Comparison of ENCODE assay signal across 10 cellular contexts in the genomic region with DNA sequence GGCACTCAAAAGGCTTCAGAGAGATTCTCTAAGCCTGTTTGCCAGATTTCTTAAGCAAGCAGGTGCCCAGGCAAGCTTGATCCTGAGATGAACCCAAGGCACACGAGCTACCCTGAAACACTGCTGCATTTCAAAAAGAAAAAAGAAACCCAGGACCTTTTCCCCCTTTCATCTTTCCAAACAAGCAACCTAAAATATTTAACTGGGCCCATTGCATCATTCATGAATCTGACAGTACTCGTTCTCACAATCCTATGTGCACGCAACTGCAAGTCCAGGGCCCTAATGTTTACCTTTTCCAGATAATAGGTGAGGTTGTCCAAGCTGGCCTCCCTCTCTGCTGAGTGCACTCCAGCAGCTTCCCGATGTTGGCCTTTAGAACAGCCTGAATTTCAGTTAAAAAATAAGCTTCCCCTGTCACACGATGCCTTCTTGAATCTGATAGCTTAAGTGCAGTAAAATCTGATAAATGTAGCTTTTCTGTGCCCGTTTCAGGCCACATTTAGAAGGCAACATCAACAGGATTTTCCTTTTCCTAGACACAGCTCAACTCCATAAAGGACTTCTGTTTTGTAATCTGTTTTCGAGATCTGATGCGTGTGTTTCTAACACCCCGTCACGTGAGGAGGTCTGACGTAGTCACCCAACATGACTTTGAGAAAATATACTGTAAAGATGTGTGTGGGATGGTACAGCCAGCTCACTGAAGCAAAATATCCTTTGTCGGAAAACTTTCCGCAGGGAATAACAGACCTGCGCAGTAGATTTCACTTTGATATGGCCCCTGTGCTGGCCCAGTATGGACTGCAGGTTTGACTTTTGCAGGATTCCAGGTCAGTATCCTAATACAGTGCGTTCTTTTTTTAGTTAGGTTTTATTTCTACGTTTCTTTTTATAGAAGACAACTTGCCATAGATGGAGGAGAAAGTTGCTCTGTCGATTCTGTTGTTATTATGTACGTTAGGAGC. TPM values are rescaled to one million over a fixed set of nuclear protein-coding genes. Genes with fewer than 3 reads are reported as not detected.
DNase-seq lines count a peak whose midpoint lies in the region; ATAC-seq and TF ChIP-seq lines count a peak whose summit lies in the region.
"Had no signal": no experiment of that assay in that cellular context is flagged by ENCODE, and none has a peak within 500 bp of the region (broad histone marks: within the 10 kb centered on the region; RNA-seq: fewer than 3 reads in every experiment).

No MANE protein-coding gene starts in this region.

- H3K27me3 ChIP-seq in layer of hippocampus (ENCODE audit: control insufficient read depth, insufficient read depth, low read length) (no peaks in the 10 kb centered on the region), Peyer's patch (no peaks in the 10 kb centered on the region)

- intact Hi-C loops in sciatic nerve (cut with DNase I): no loop called here

- no peaks in the 10 kb centered on the region for H3K9me3 ChIP-seq in Peyer's patch

- peaks cover 0 to 34% (median 0%) of the 10 kb centered on the region in 4 donors for H3K4me1 ChIP-seq in Peyer's patch

- H3K4me3 ChIP-seq in Peyer's patch: no peak overlapping the region
- H3K4me3 ChIP-seq: GM12878 had no signal

- CTCF ChIA-PET in T-cell (lab: Charles Lee): interaction anchor here (0.7 to 1.8 kb wide), 5 partner anchors 9 to 200 kb away, joined by 3 to 7 read pairs (median 6); no protein-coding TSS in a partner anchor

- no peak for TF ChIP-seq POLR2A in Peyer's patch (IDR thresholded peaks at IDR 0.05)

- peaks cover 0 to 37% (median 0%) of the 10 kb centered on the region in 3 donors for H3K36me3 ChIP-seq in Peyer's patch

- no peak overlapping the region for H3K27ac Mint-ChIP-seq in T-cell

- DNase-seq in DMS153 treated with DMSO at 0.1 percent for 48 hours (lab: John Stamatoyannopoulos, UW; ENCODE audit: unreplicated experiment): peak; percentile 33
- DNase-seq in anterior cingulate cortex (lab: John Stamatoyannopoulos, UW): peak in 32 of 58 donors; percentile 13 to 67 (median 32)
- DNase-seq in sciatic nerve (ENCODE audit: low spot score): no peak
- no peak for DNase-seq in T-cell
- no peak for DNase-seq in Peyer's patch

- no peaks in the 10 kb centered on the region for H3K9me3 Mint-ChIP-seq in T-cell
- H3K9me3 Mint-ChIP-seq: neural crest cell had no signal

- POLR2A ChIA-PET in T-cell (lab: Charles Lee): interaction anchor here in 1 of 2 donors (0.6 kb wide), 1 partner anchor 20 kb away, joined by 3 read pairs; no protein-coding TSS in a partner anchor

- ATAC-seq in sciatic nerve (peak; percentile 74), T-cell (replicated peaks in 1 of 4) (no peak), HG02610 (IDR thresholded peaks at IDR 0.05; ENCODE audit: unreplicated experiment) (no peak), HG03045 (IDR thresholded peaks at IDR 0.05; ENCODE audit: unreplicated experiment) (no peak)
- ATAC-seq: GM12878 had no signal

- TF ChIP-seq CTCF in Peyer's patch (IDR thresholded peaks at IDR 0.05): no peak

- no peak overlapping the region for H3K4me3 Mint-ChIP-seq in T-cell
- H3K4me3 Mint-ChIP-seq: neural crest cell had no signal

- H3K27ac ChIP-seq in layer of hippocampus (ENCODE audit: low read depth, low read length) (peak overlapping the region; percentile 88), Peyer's patch (peak overlapping the region in 2 of 4 donors; percentile 38 to 78)

- H3K36me3 Mint-ChIP-seq in T-cell: peaks cover 27% of the 10 kb centered on the region

- H3K4me1 Mint-ChIP-seq in T-cell: peaks cover 39 to 48% (median 42%) of the 10 kb centered on the region in 3 donors

- H3K27me3 Mint-ChIP-seq in T-cell: no peaks in the 10 kb centered on the region

RNA-seq across cellular contexts. Expression of a gene that starts 55.1 kb away (rescaled TPM):
- total RNA-seq in sciatic nerve: 49.3 TPM
- 10 to 100 TPM; 52.7 to 80.0 (median 62.6) TPM for total RNA-seq in T-cell
- 10 to 100 TPM; 22.3 to 43.7 (median 33.6) TPM for total RNA-seq in Peyer's patch

Comparison
In these comparisons a context has a peak if more than half of its experiments do, and no peak if none do; other contexts are left out.
1. DNase-seq: peak in DMS153 treated with DMSO at 0.1 percent for 48 hours (single experiment) and anterior cingulate cortex (32 of 58); none in sciatic nerve (single experiment), T-cell (0 of 34) and Peyer's patch (0 of 3).